ENCODE assay signal across 26 cellular contexts in the genomic region with DNA sequence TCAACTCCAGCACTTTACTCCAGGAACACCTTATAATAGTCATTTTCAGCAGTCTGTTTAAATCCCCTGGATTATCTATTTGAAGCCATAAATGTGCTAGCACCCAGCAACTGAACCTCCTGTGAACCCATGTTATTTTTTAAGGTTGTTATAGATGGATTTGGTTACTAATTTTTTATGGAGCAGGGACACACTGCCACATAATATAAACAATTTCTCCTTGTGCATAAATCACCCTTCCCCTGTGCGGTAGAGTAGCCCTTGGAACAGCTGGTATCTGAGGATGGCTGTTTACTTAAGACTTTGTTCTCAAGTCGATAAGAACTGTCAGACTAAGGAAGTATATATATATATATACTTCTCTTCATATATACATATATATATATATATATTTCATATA.
DNase-seq lines count a peak whose midpoint lies in the region; FAIRE-seq and TF ChIP-seq lines count a peak whose summit lies in the region.
"Had no signal": no experiment of that assay in that cellular context is flagged by ENCODE, and none has a peak within 500 bp of the region (broad histone marks: within the 10 kb centered on the region; RNA-seq: fewer than 3 reads in every experiment).

No MANE protein-coding gene starts in this region.

- H3K4me3 Mint-ChIP-seq in Caco-2 (ENCODE audit: unreplicated experiment) = peak overlapping the region; percentile 16
- H3K4me3 Mint-ChIP-seq in activated T-helper 2 cell treated with anti-CD3 and anti-CD28 coated beads, Interferon-gamma antibody, Interleukin-2, Interleukin-4, amounts not matched to agents 10 μg/mL and 5 μg/mL and 100 μg/mL, durations not matched to agents 14 hours and 24 hours and 36 hours (ENCODE audit: low read depth) = no peak overlapping the region
- H3K4me3 Mint-ChIP-seq: activated CD4-positive, alpha-beta memory T cell treated with anti-CD3 and anti-CD28 coated beads for 36 hours; activated naive CD8-positive, alpha-beta T cell treated with anti-CD3 and anti-CD28 coated beads for 36 hours; natural killer cell treated with Interleukin-12 subunit alpha and Interleukin-12 subunit beta and Interleukin-15 and Interleukin-18, amount 100 ng/mL, for 72 hours; stimulated activated memory B cell treated with anti-CD40 and anti-IgM and Interleukin-4, amounts not matched to agents 10 μg/mL and 1 μg/mL and 100 μg/mL, for 72 hours had no signal

- H3K27me3 Mint-ChIP-seq in Caco-2 (ENCODE audit: insufficient read depth, unreplicated experiment) = no peaks in the 10 kb centered on the region
- no peaks in the 10 kb centered on the region for H3K27me3 Mint-ChIP-seq in activated T-helper 2 cell treated with anti-CD3 and anti-CD28 coated beads, Interferon-gamma antibody, Interleukin-2, Interleukin-4, amounts not matched to agents 10 μg/mL and 5 μg/mL and 100 μg/mL, durations not matched to agents 14 hours and 24 hours and 36 hours (ENCODE audit: low read depth)
- H3K27me3 Mint-ChIP-seq: activated naive CD8-positive, alpha-beta T cell treated with anti-CD3 and anti-CD28 coated beads for 36 hours; stimulated activated memory B cell treated with anti-CD40 and anti-IgM and Interleukin-4, amounts not matched to agents 10 μg/mL and 1 μg/mL and 100 μg/mL, for 72 hours had no signal

- no peaks in the 10 kb centered on the region for H3K9me3 ChIP-seq in Caco-2
- H3K9me3 ChIP-seq in SJCRH30 (replicated peaks) = no peaks in the 10 kb centered on the region
- H3K9me3 ChIP-seq in kidney (ENCODE audit: control insufficient read depth in 1 of 2, low read length in 2 of 2) = no peaks in the 10 kb centered on the region
- H3K9me3 ChIP-seq: BLaER1 treated with 17β-estradiol and CSF1 and Interleukin-3, amounts not matched to agents 10 nM and 100 nM; gastroesophageal sphincter; ovary; spleen; vagina had no signal

- H3K27ac ChIP-seq in SJCRH30 = no peak overlapping the region
- no peak overlapping the region for H3K27ac ChIP-seq in kidney (ENCODE audit: low read depth in 2 of 2, low read length in 2 of 2)
- H3K27ac ChIP-seq: gastroesophageal sphincter, ovary, PC-9, spleen, vagina had no signal

- H3K36me3 Mint-ChIP-seq in Caco-2 (ENCODE audit: insufficient read depth, unreplicated experiment) = peaks cover 4% of the 10 kb centered on the region
- H3K36me3 Mint-ChIP-seq in activated T-helper 2 cell treated with anti-CD3 and anti-CD28 coated beads, Interferon-gamma antibody, Interleukin-2, Interleukin-4, amounts not matched to agents 10 μg/mL and 5 μg/mL and 100 μg/mL, durations not matched to agents 14 hours and 24 hours and 36 hours (ENCODE audit: low read depth) = no peaks in the 10 kb centered on the region
- H3K36me3 Mint-ChIP-seq: activated CD4-positive, alpha-beta memory T cell treated with anti-CD3 and anti-CD28 coated beads for 36 hours; activated naive CD8-positive, alpha-beta T cell treated with anti-CD3 and anti-CD28 coated beads for 36 hours; natural killer cell treated with Interleukin-12 subunit alpha and Interleukin-12 subunit beta and Interleukin-15 and Interleukin-18, amount 100 ng/mL, for 72 hours; stimulated activated memory B cell treated with anti-CD40 and anti-IgM and Interleukin-4, amounts not matched to agents 10 μg/mL and 1 μg/mL and 100 μg/mL, for 72 hours had no signal

- H3K27me3 ChIP-seq in Caco-2 (replicated peaks; ENCODE audit: control insufficient read depth, insufficient read depth, low read length) (no peaks in the 10 kb centered on the region), SJCRH30 (no peaks in the 10 kb centered on the region)
- H3K27me3 ChIP-seq: BLaER1 treated with 17β-estradiol and CSF1 and Interleukin-3, amounts not matched to agents 10 nM and 100 nM; gastroesophageal sphincter; ovary; spleen; vagina had no signal

- H3K4me3 ChIP-seq in Caco-2 (ENCODE audit: low read depth, low read length) (no peak overlapping the region), SJCRH30 (no peak overlapping the region), kidney (ENCODE audit: low read length in 2 of 2) (no peak overlapping the region)
- H3K4me3 ChIP-seq: BLaER1 treated with 17β-estradiol and CSF1 and Interleukin-3, amounts not matched to agents 10 nM and 100 nM; gastroesophageal sphincter; ovary; PC-9; spleen; vagina had no signal

- BruUV-seq in Caco-2 (replicated peaks; lab: Mats Ljungman, UMichigan) = no TSS peak

- peaks cover 6% of the 10 kb centered on the region for H3K4me1 Mint-ChIP-seq in Caco-2 (ENCODE audit: low read depth, unreplicated experiment)
- H3K4me1 Mint-ChIP-seq in activated T-helper 2 cell treated with anti-CD3 and anti-CD28 coated beads, Interferon-gamma antibody, Interleukin-2, Interleukin-4, amounts not matched to agents 10 μg/mL and 5 μg/mL and 100 μg/mL, durations not matched to agents 14 hours and 24 hours and 36 hours (ENCODE audit: low read depth) = no peaks in the 10 kb centered on the region
- H3K4me1 Mint-ChIP-seq: activated naive CD8-positive, alpha-beta T cell treated with anti-CD3 and anti-CD28 coated beads for 36 hours had no signal

- no peak overlapping the region for H3K9ac ChIP-seq in kidney (ENCODE audit: low read length in 2 of 2)
- H3K9ac ChIP-seq: BLaER1 treated with 17β-estradiol and CSF1 and Interleukin-3, amounts not matched to agents 10 nM and 100 nM had no signal

- TF ChIP-seq CTCF in Caco-2 (IDR thresholded peaks at IDR 0.05; ENCODE audit: insufficient read depth in 1 of 2, low read depth in 1 of 2, low read length in 1 of 2, severe bottlenecking in 1 of 2, unreplicated experiment in 1 of 2) (no peak), kidney (IDR thresholded peaks at IDR 0.05; ENCODE audit: borderline replicate concordance, extremely low read depth, insufficient read depth) (no peak)

- no peak for FAIRE-seq in kidney (lab: Jason Lieb, UNC)
- FAIRE-seq: astrocyte, HepG2 had no signal

- peaks cover 20% of the 10 kb centered on the region for H3K4me1 ChIP-seq in Caco-2
- peaks cover 13% of the 10 kb centered on the region for H3K4me1 ChIP-seq in SJCRH30
- H3K4me1 ChIP-seq in kidney (ENCODE audit: control insufficient read depth in 1 of 2, insufficient read depth in 1 of 2, low read depth in 1 of 2, low read length in 2 of 2) = no peaks in the 10 kb centered on the region
- H3K4me1 ChIP-seq: vagina had no signal

- no peak overlapping the region for H3K27ac Mint-ChIP-seq in Caco-2 (ENCODE audit: unreplicated experiment)
- H3K27ac Mint-ChIP-seq in activated T-helper 2 cell treated with anti-CD3 and anti-CD28 coated beads, Interferon-gamma antibody, Interleukin-2, Interleukin-4, amounts not matched to agents 10 μg/mL and 5 μg/mL and 100 μg/mL, durations not matched to agents 14 hours and 24 hours and 36 hours = no peak overlapping the region
- H3K27ac Mint-ChIP-seq: activated CD4-positive, alpha-beta memory T cell treated with anti-CD3 and anti-CD28 coated beads for 36 hours; activated naive CD8-positive, alpha-beta T cell treated with anti-CD3 and anti-CD28 coated beads for 36 hours; natural killer cell treated with Interleukin-12 subunit alpha and Interleukin-12 subunit beta and Interleukin-15 and Interleukin-18, amount 100 ng/mL, for 72 hours; stimulated activated memory B cell treated with anti-CD40 and anti-IgM and Interleukin-4, amounts not matched to agents 10 μg/mL and 1 μg/mL and 100 μg/mL, for 72 hours had no signal

- DNase-seq in Caco-2 (peak in 1 of 2 experiments; percentile 23), DMS53 treated with DMSO at 0.1 percent for 48 hours (lab: John Stamatoyannopoulos, UW; ENCODE audit: unreplicated experiment) (peak; percentile 84), NCI-H2171 treated with DMSO at 0.1 percent for 48 hours (lab: John Stamatoyannopoulos, UW) (peak; percentile 93), SJCRH30 (peak; percentile 57 to 80), NCI-H1048 (lab: John Stamatoyannopoulos, UW) (no peak), kidney (no peak), C1 segment of cervical spinal cord (lab: John Stamatoyannopoulos, UW) (no peak)
- DNase-seq in activated T-helper 2 cell treated with anti-CD3 and anti-CD28 coated beads, Interferon-gamma antibody, Interleukin-2, Interleukin-4, amounts not matched to agents 10 μg/mL and 5 μg/mL and 100 μg/mL, durations not matched to agents 14 hours and 24 hours and 36 hours (ENCODE audit: low spot score) = no peak
- DNase-seq: activated CD4-positive, alpha-beta memory T cell treated with anti-CD3 and anti-CD28 coated beads for 36 hours; activated naive CD8-positive, alpha-beta T cell treated with anti-CD3 and anti-CD28 coated beads for 36 hours; Calu3; central memory CD4-positive, alpha-beta T cell; hypothalamus; ovary; PC-9; Right ventricle myocardium superior; spleen; stimulated activated CD4-positive, alpha-beta T cell treated with anti-CD3 and anti-CD28 coated beads, Interleukin-2, amount 100 ng/mL, for 48 hours; SW 1271 had no signal

- CTCF ChIA-PET in Caco-2 (lab: Charles Lee) = interaction anchor here (0.8 kb wide), 1 partner anchor 368 kb away, joined by 3 read pairs; a partner anchor contains a TSS

- intact Hi-C loops in Caco-2 (cut with micrococcal nuclease; ENCODE audit: unreplicated experiment) = loop anchor here (1.0 to 2.0 kb wide), 3 partner anchors 15 to 368 kb away; a partner anchor contains a TSS
- intact Hi-C loops in activated T-helper 2 cell treated with anti-CD3 and anti-CD28 coated beads, Interferon-gamma antibody, Interleukin-2, Interleukin-4, amounts not matched to agents 10 μg/mL and 5 μg/mL and 100 μg/mL, durations not matched to agents 14 hours and 24 hours and 36 hours (cut with micrococcal nuclease) = no loop called here
- intact Hi-C loops in kidney (cut with DNase I) = no loop called here

- H3K36me3 ChIP-seq in Caco-2 (ENCODE audit: control insufficient read depth, insufficient read depth, low read length) (no peaks in the 10 kb centered on the region), SJCRH30 (no peaks in the 10 kb centered on the region), kidney (ENCODE audit: control insufficient read depth in 1 of 2, insufficient read depth in 2 of 2, low read length in 2 of 2) (no peaks in the 10 kb centered on the region)
- H3K36me3 ChIP-seq: BLaER1 treated with 17β-estradiol and CSF1 and Interleukin-3, amounts not matched to agents 10 nM and 100 nM; gastroesophageal sphincter; ovary; spleen; vagina had no signal

- POLR2A ChIA-PET in Caco-2 (lab: Charles Lee) = no interaction called here

- H3K9me3 Mint-ChIP-seq in Caco-2 (ENCODE audit: unreplicated experiment) = no peaks in the 10 kb centered on the region
- H3K9me3 Mint-ChIP-seq in activated T-helper 2 cell treated with anti-CD3 and anti-CD28 coated beads, Interferon-gamma antibody, Interleukin-2, Interleukin-4, amounts not matched to agents 10 μg/mL and 5 μg/mL and 100 μg/mL, durations not matched to agents 14 hours and 24 hours and 36 hours = no peaks in the 10 kb centered on the region
- H3K9me3 Mint-ChIP-seq: activated CD4-positive, alpha-beta memory T cell treated with anti-CD3 and anti-CD28 coated beads for 36 hours; activated naive CD8-positive, alpha-beta T cell treated with anti-CD3 and anti-CD28 coated beads for 36 hours; natural killer cell treated with Interleukin-12 subunit alpha and Interleukin-12 subunit beta and Interleukin-15 and Interleukin-18, amount 100 ng/mL, for 72 hours; stimulated activated memory B cell treated with anti-CD40 and anti-IgM and Interleukin-4, amounts not matched to agents 10 μg/mL and 1 μg/mL and 100 μg/mL, for 72 hours had no signal

Comparison
In these comparisons a context has a peak if more than half of its experiments do, and no peak if none do; other contexts are left out.
1. DNase-seq: peak in DMS53 treated with DMSO at 0.1 percent for 48 hours (single experiment), NCI-H2171 treated with DMSO at 0.1 percent for 48 hours (single experiment) and SJCRH30 (2 of 2); none in NCI-H1048 (single experiment), activated T-helper 2 cell treated with anti-CD3 and anti-CD28 coated beads, Interferon-gamma antibody, Interleukin-2, Interleukin-4, amounts not matched to agents 10 μg/mL and 5 μg/mL and 100 μg/mL, durations not matched to agents 14 hours and 24 hours and 36 hours (single experiment), kidney (single experiment) and C1 segment of cervical spinal cord (0 of 14).